24 cellular contexts compared by ENCODE assay signal in the genomic region with DNA sequence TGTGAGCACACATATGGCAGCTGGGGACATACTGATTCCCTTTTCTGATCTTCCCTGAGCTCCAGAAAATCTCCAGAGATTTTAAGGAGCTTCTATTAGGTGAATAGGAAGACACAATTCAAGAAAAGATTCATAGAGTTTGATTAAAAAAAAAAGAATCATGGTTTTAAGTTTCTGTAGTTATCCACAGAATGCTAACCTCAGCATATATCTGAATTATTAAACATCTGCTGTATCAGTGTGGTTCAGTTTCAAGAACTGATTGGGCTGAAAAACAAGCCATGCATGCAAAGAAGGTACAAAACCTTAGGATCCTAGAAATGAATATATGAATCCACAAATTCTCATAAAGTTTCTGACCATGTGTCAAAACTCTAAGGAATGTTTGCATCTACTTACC.
DNase-seq lines count a peak whose midpoint lies in the region; ATAC-seq, FAIRE-seq and TF ChIP-seq lines count a peak whose summit lies in the region.
"Had no signal": no experiment of that assay in that cellular context is flagged by ENCODE, and none has a peak within 500 bp of the region (broad histone marks: within the 10 kb centered on the region; RNA-seq: fewer than 3 reads in every experiment).

No MANE protein-coding gene starts in this region.

- H4K20me1 ChIP-seq in HepG2 (ENCODE audit: insufficient read depth, low read length) = no peaks in the 10 kb centered on the region
- no peaks in the 10 kb centered on the region for H4K20me1 ChIP-seq in OCI-LY3 (ENCODE audit: insufficient read depth, low read length)
- no peaks in the 10 kb centered on the region for H4K20me1 ChIP-seq in smooth muscle cell (ENCODE audit: low read depth)
- H4K20me1 ChIP-seq: BLaER1 treated with 17β-estradiol and CSF1 and Interleukin-3, amounts not matched to agents 10 nM and 100 nM had no signal

- ATAC-seq in activated CD4-positive, alpha-beta T cell treated with anti-CD3 and anti-CD28 coated beads for 36 hours = peak; percentile 23
- ATAC-seq in HepG2 (no peak), right lobe of liver (no peak), GM18498 (IDR thresholded peaks at IDR 0.05; ENCODE audit: unreplicated experiment) (no peak)

- no peak for TF ChIP-seq RAD21 in HepG2 (CRISPR knock-in tag; IDR thresholded peaks at IDR 0.05)

- TF ChIP-seq EP300 in HepG2 (IDR thresholded peaks at IDR 0.05; ENCODE audit: low read depth in 2 of 2, low read length in 2 of 2) = no peak
- no peak for TF ChIP-seq EP300 in HepG2 (CRISPR knock-in tag; IDR thresholded peaks at IDR 0.05; ENCODE audit: borderline replicate concordance)

- H3K4me3 Mint-ChIP-seq in activated CD4-positive, alpha-beta T cell treated with anti-CD3 and anti-CD28 coated beads for 36 hours = no peak overlapping the region
- H3K4me3 Mint-ChIP-seq: CD14-positive monocyte; CD4-positive, alpha-beta T cell; CD8-positive, alpha-beta memory T cell had no signal

- H3K9ac ChIP-seq in HepG2 (ENCODE audit: insufficient read depth, low read depth, low read length) (no peak overlapping the region), OCI-LY3 (ENCODE audit: low read length) (no peak overlapping the region), smooth muscle cell (ENCODE audit: low read depth) (no peak overlapping the region)
- H3K9ac ChIP-seq: BLaER1 treated with 17β-estradiol and CSF1 and Interleukin-3, amounts not matched to agents 10 nM and 100 nM had no signal

- H3K27me3 Mint-ChIP-seq in activated CD4-positive, alpha-beta T cell treated with anti-CD3 and anti-CD28 coated beads for 36 hours = no peaks in the 10 kb centered on the region
- H3K27me3 Mint-ChIP-seq: CD4-positive, alpha-beta T cell had no signal

- H3K4me1 ChIP-seq in HepG2 (ENCODE audit: insufficient read depth, low read length) (no peaks in the 10 kb centered on the region), right lobe of liver (no peaks in the 10 kb centered on the region), OCI-LY3 (ENCODE audit: low read length) (peaks cover 57% of the 10 kb centered on the region), smooth muscle cell (ENCODE audit: low read depth) (no peaks in the 10 kb centered on the region)
- H3K4me1 ChIP-seq: BLaER1 treated with 17β-estradiol and CSF1 and Interleukin-3, amounts not matched to agents 10 nM and 100 nM had no signal

- TF ChIP-seq CTCF in HepG2 (CRISPR knock-in tag; IDR thresholded peaks at IDR 0.05) (no peak), right lobe of liver (IDR thresholded peaks at IDR 0.05) (no peak), OCI-LY3 (IDR thresholded peaks at IDR 0.05; ENCODE audit: low read depth, low read length) (no peak), smooth muscle cell (IDR thresholded peaks at IDR 0.05; ENCODE audit: borderline replicate concordance, insufficient read depth, poor library complexity, severe bottlenecking) (no peak)

- peaks cover 37% of the 10 kb centered on the region for H3K4me1 Mint-ChIP-seq in activated CD4-positive, alpha-beta T cell treated with anti-CD3 and anti-CD28 coated beads for 36 hours
- H3K4me1 Mint-ChIP-seq: CD14-positive monocyte; CD8-positive, alpha-beta memory T cell had no signal

- H3K36me3 ChIP-seq in HepG2 (replicated peaks in 1 of 2; ENCODE audit: control insufficient read depth in 1 of 2, insufficient read depth in 2 of 2, low read length in 2 of 2) = no peaks in the 10 kb centered on the region
- no peaks in the 10 kb centered on the region for H3K36me3 ChIP-seq in right lobe of liver
- no peaks in the 10 kb centered on the region for H3K36me3 ChIP-seq in OCI-LY3 (replicated peaks; ENCODE audit: low read depth, low read length)
- no peaks in the 10 kb centered on the region for H3K36me3 ChIP-seq in smooth muscle cell (ENCODE audit: low read depth)
- H3K36me3 ChIP-seq: BE2C; BLaER1 treated with 17β-estradiol and CSF1 and Interleukin-3, amounts not matched to agents 10 nM and 100 nM had no signal

- no peaks in the 10 kb centered on the region for H3K9me3 Mint-ChIP-seq in activated CD4-positive, alpha-beta T cell treated with anti-CD3 and anti-CD28 coated beads for 36 hours (ENCODE audit: low read depth)
- H3K9me3 Mint-ChIP-seq: CD14-positive monocyte; CD4-positive, alpha-beta T cell; CD8-positive, alpha-beta memory T cell had no signal

- CTCF ChIA-PET in activated CD4-positive, alpha-beta T cell treated with anti-CD3 and anti-CD28 coated beads for 36 hours (lab: Charles Lee) = interaction anchor here (0.7 kb wide), 1 partner anchor 29 kb away, joined by 3 read pairs; no protein-coding TSS in a partner anchor
- CTCF ChIA-PET in HepG2 (lab: Yijun Ruan, JAX; ENCODE audit: low intra/inter-chr PET ratio, low total read pairs) = no interaction called here

- H3K9me3 ChIP-seq in HepG2 (ENCODE audit: low read length) (no peaks in the 10 kb centered on the region), right lobe of liver (no peaks in the 10 kb centered on the region), OCI-LY3 (ENCODE audit: insufficient read depth, low read length) (no peaks in the 10 kb centered on the region), smooth muscle cell (replicated peaks; ENCODE audit: low read depth) (no peaks in the 10 kb centered on the region)
- H3K9me3 ChIP-seq: BE2C; BLaER1 treated with 17β-estradiol and CSF1 and Interleukin-3, amounts not matched to agents 10 nM and 100 nM had no signal

- no peak overlapping the region for H3K27ac ChIP-seq in HepG2 (ENCODE audit: extremely low read length, insufficient read depth, low read length)
- no peak overlapping the region for H3K27ac ChIP-seq in right lobe of liver
- H3K27ac ChIP-seq in OCI-LY3 (ENCODE audit: low read length) = no peak overlapping the region
- H3K27ac ChIP-seq in smooth muscle cell (ENCODE audit: low read depth) = no peak overlapping the region
- H3K27ac ChIP-seq: 22Rv1; BLaER1 treated with 17β-estradiol and CSF1 and Interleukin-3, amounts not matched to agents 10 nM and 100 nM had no signal

- H3K4me2 ChIP-seq in HepG2 (ENCODE audit: low read depth, low read length) (no peak overlapping the region), OCI-LY3 (ENCODE audit: low read length) (peak overlapping the region; percentile 27; the same call in 1 of the 2 replicates), smooth muscle cell (no peak overlapping the region)
- H3K4me2 ChIP-seq: BLaER1 treated with 17β-estradiol and CSF1 and Interleukin-3, amounts not matched to agents 10 nM and 100 nM had no signal

- no peak for DNase-seq in activated CD4-positive, alpha-beta T cell treated with anti-CD3 and anti-CD28 coated beads for 36 hours
- DNase-seq in activated CD4-positive, alpha-beta T cell treated with anti-CD3 and anti-CD28 coated beads for 1 hour = no peak
- DNase-seq in HepG2 (ENCODE audit: low spot score) (no peak), right lobe of liver (no peak), superior temporal gyrus (ENCODE audit: extremely low spot score) (peak; percentile 6), smooth muscle cell (lab: John Stamatoyannopoulos, UW; ENCODE audit: unreplicated experiment) (no peak)
- DNase-seq: ACHN; AML-193; BE2C; CD4-positive, alpha-beta T cell; CD8-positive, alpha-beta memory T cell; DMS53; DMS79 treated with DMSO at 0.1 percent for 48 hours; GF-D8; GOT3; H7; HCEC 1CT had no signal

- no peak overlapping the region for H3K4me3 ChIP-seq in HepG2 (replicated peaks in 1 of 3; ENCODE audit: insufficient read depth in 1 of 3, low read depth in 2 of 3, low read length in 3 of 3)
- no peak overlapping the region for H3K4me3 ChIP-seq in right lobe of liver
- H3K4me3 ChIP-seq in OCI-LY3 (ENCODE audit: low read length) = no peak overlapping the region
- no peak overlapping the region for H3K4me3 ChIP-seq in smooth muscle cell
- H3K4me3 ChIP-seq: BLaER1 treated with 17β-estradiol and CSF1 and Interleukin-3, amounts not matched to agents 10 nM and 100 nM had no signal

- TF ChIP-seq POLR2A in HepG2 (IDR thresholded peaks at IDR 0.05; ENCODE audit: insufficient read depth in 1 of 2, low read depth in 2 of 2, low read length in 2 of 2) = no peak
- TF ChIP-seq POLR2A in right lobe of liver (IDR thresholded peaks at IDR 0.05) = no peak

- H2AFZ ChIP-seq in HepG2 (ENCODE audit: low read length) (no peak overlapping the region), OCI-LY3 (ENCODE audit: low read depth, low read length) (no peak overlapping the region), smooth muscle cell (ENCODE audit: low read depth) (no peak overlapping the region)

- BruUV-seq in HepG2 (replicated peaks; lab: Mats Ljungman, UMichigan) = no TSS peak

- intact Hi-C loops in activated CD4-positive, alpha-beta T cell treated with anti-CD3 and anti-CD28 coated beads for 36 hours (cut with DNase I, micrococcal nuclease) = no loop called here
- intact Hi-C loops in HepG2 (cut with micrococcal nuclease; ENCODE audit: unreplicated experiment) = no loop called here
- intact Hi-C loops in right lobe of liver (cut with DNase I) = no loop called here

- in situ Hi-C loops in HepG2 (cut with HindIII; ENCODE audit: extremely low pct_ligation_motif_present, low pct_unique_long_range_greater_than_20kb) = no loop called here

- POLR2A ChIA-PET in activated CD4-positive, alpha-beta T cell treated with anti-CD3 and anti-CD28 coated beads for 36 hours (lab: Charles Lee) = no interaction called here
- POLR2A ChIA-PET in HepG2 (lab: Yijun Ruan, JAX) = no interaction called here

- H3K27me3 ChIP-seq in HepG2 (ENCODE audit: control insufficient read depth in 1 of 2, insufficient read depth in 2 of 2, low read length in 2 of 2) (no peaks in the 10 kb centered on the region), right lobe of liver (no peaks in the 10 kb centered on the region), OCI-LY3 (ENCODE audit: low read depth, low read length) (no peaks in the 10 kb centered on the region), smooth muscle cell (ENCODE audit: low read depth) (no peaks in the 10 kb centered on the region)
- H3K27me3 ChIP-seq: BE2C; BLaER1 treated with 17β-estradiol and CSF1 and Interleukin-3, amounts not matched to agents 10 nM and 100 nM had no signal

- no peak for FAIRE-seq in HepG2 (lab: Jason Lieb, UNC)
- FAIRE-seq: A204.1, GM12891 had no signal

- H3K27ac Mint-ChIP-seq in activated CD4-positive, alpha-beta T cell treated with anti-CD3 and anti-CD28 coated beads for 36 hours = no peak overlapping the region
- H3K27ac Mint-ChIP-seq: CD14-positive monocyte; CD4-positive, alpha-beta T cell; CD8-positive, alpha-beta memory T cell had no signal

- H3F3A ChIP-seq in smooth muscle cell (ENCODE audit: low read depth) = peaks cover 5% of the 10 kb centered on the region

- no peaks in the 10 kb centered on the region for H3K79me2 ChIP-seq in HepG2 (ENCODE audit: insufficient read depth, low read length)
- H3K79me2 ChIP-seq in OCI-LY3 (ENCODE audit: low read length) = no peaks in the 10 kb centered on the region
- H3K79me2 ChIP-seq in smooth muscle cell (ENCODE audit: low read depth) = no peaks in the 10 kb centered on the region

- no peaks in the 10 kb centered on the region for H3K36me3 Mint-ChIP-seq in activated CD4-positive, alpha-beta T cell treated with anti-CD3 and anti-CD28 coated beads for 36 hours (ENCODE audit: low read depth)
- H3K36me3 Mint-ChIP-seq: CD14-positive monocyte; CD8-positive, alpha-beta memory T cell had no signal

TF ChIP-seq in HepG2, 621 proteins besides CTCF, POLR2A, EP300 and RAD21 (continues in another document):
- no peak for TF ChIP-seq TCF7L2 (IDR thresholded peaks at IDR 0.05; ENCODE audit: low read depth, low read length)
- no peak for TF ChIP-seq FOXP1 (IDR thresholded peaks at IDR 0.05)
- TF ChIP-seq FOXP1 (CRISPR knock-in tag; IDR thresholded peaks at IDR 0.05) = no peak
- peak; percentile 29 to 80; a peak in 2 of 4 replicates for TF ChIP-seq MAFK (conservative IDR thresholded peaks at IDR 0.05 in 1 of 2, IDR thresholded peaks at IDR 0.05 in 1 of 2; ENCODE audit: low read length in 2 of 2)
